8 cellular contexts compared by ENCODE assay signal in genomic region chr7:79453558-79454324, GRCh38. TPM values are rescaled to one million over a fixed set of nuclear protein-coding genes. Genes with fewer than 3 reads are reported as not detected.
A peak's percentile ranks its signal among the peaks of the same experiment; 100 is the strongest.
DNase-seq lines count a peak whose midpoint lies in the region; ATAC-seq and TF ChIP-seq lines count a peak whose summit lies in the region.

Gene MAGI2 (minus strand): TSS chr7:79453667. CDS start chr7:79453320, 347 bp downstream.

- H3K9me2 ChIP-seq in PC-3 (replicated peaks; ENCODE audit: low read length): no peaks in the 10 kb centered on the region

- POLR2A ChIA-PET in PC-3 (lab: Charles Lee; ENCODE audit: unreplicated experiment): no interaction called here

- H3K4me3 ChIP-seq in GM08714 (ENCODE audit: low read length) (peak within 1 kb of the TSS; percentile 8; the same call in 1 of the 2 replicates), PC-3 (ENCODE audit: low read length) (peak within 1 kb of the TSS; percentile 43; the same call in 1 of the 2 replicates), duodenal mucosa (ENCODE audit: low read depth in 1 of 2, low read length in 2 of 2) (peak within 1 kb of the TSS; percentile 63 to 65), smooth muscle cell (peak within 1 kb of the TSS; percentile 75)

- H3K9ac ChIP-seq in PC-3 (ENCODE audit: low read length) (no peak within 1 kb of the TSS), duodenal mucosa (ENCODE audit: low read depth in 1 of 2, low read length in 2 of 2) (peak within 1 kb of the TSS; percentile 49 to 51), smooth muscle cell (ENCODE audit: low read depth) (peak within 1 kb of the TSS; percentile 95)

- no peaks in the 10 kb centered on the region for H3K36me3 ChIP-seq in PC-3 (ENCODE audit: low read depth, low read length)
- no peaks in the 10 kb centered on the region for H3K36me3 ChIP-seq in duodenal mucosa (ENCODE audit: control insufficient read depth in 1 of 2, insufficient read depth in 2 of 2, low read length in 2 of 2)
- H3K36me3 ChIP-seq in smooth muscle cell (ENCODE audit: low read depth): no peaks in the 10 kb centered on the region

- no peak for DNase-seq in PC-3
- DNase-seq in left colon: peak; percentile 65 to 74
- peak; percentile 83 for DNase-seq in smooth muscle cell (lab: John Stamatoyannopoulos, UW; ENCODE audit: unreplicated experiment)
- no peak for DNase-seq in NAMALWA (ENCODE audit: low spot score)

- no peaks in the 10 kb centered on the region for H4K20me1 ChIP-seq in PC-3 (ENCODE audit: low read length)
- no peaks in the 10 kb centered on the region for H4K20me1 ChIP-seq in smooth muscle cell (ENCODE audit: low read depth)

- intact Hi-C loops in PC-3 (cut with micrococcal nuclease): no loop called here
- intact Hi-C loops in left colon (cut with DNase I, micrococcal nuclease): no loop called here

- no TSS peak for BruUV-seq in PC-3 (replicated peaks; lab: Mats Ljungman, UMichigan)

- CTCF ChIA-PET in PC-3 (lab: Charles Lee): no interaction called here

- TF ChIP-seq CTCF in PC-3 (conservative IDR thresholded peaks at IDR 0.05; ENCODE audit: low read depth, low read length): no peak
- no peak for TF ChIP-seq CTCF in smooth muscle cell (IDR thresholded peaks at IDR 0.05; ENCODE audit: borderline replicate concordance, insufficient read depth, poor library complexity, severe bottlenecking)

- H3K27me3 ChIP-seq in PC-3 (ENCODE audit: low read length) (peaks cover 20% of the 10 kb centered on the region; the same call in 1 of the 2 replicates), duodenal mucosa (ENCODE audit: control insufficient read depth in 1 of 2, insufficient read depth in 2 of 2, low read length in 2 of 2) (peaks cover 15 to 21% of the 10 kb centered on the region in 2 donors), smooth muscle cell (ENCODE audit: low read depth) (no peaks in the 10 kb centered on the region)

- H3K9me3 ChIP-seq in PC-3 (ENCODE audit: low read length) (no peaks in the 10 kb centered on the region), duodenal mucosa (ENCODE audit: control insufficient read depth in 1 of 2, low read length in 2 of 2) (no peaks in the 10 kb centered on the region), smooth muscle cell (replicated peaks; ENCODE audit: low read depth) (no peaks in the 10 kb centered on the region)

- H3K4me2 ChIP-seq in PC-3 (ENCODE audit: low read length) (peak within 1 kb of the TSS; percentile 68), smooth muscle cell (peak within 1 kb of the TSS; percentile 97)

- H3K79me2 ChIP-seq in PC-3 (ENCODE audit: low read length) (no peaks in the 10 kb centered on the region), smooth muscle cell (ENCODE audit: low read depth) (peaks cover 43% of the 10 kb centered on the region)

- ATAC-seq in PC-3 (no peak), left colon (peak; percentile 55), HG02623 (IDR thresholded peaks at IDR 0.05; ENCODE audit: unreplicated experiment) (no peak), GM21528 (IDR thresholded peaks at IDR 0.05; ENCODE audit: low FRiP score, unreplicated experiment) (no peak)

- H3K4me1 ChIP-seq in PC-3 (ENCODE audit: insufficient read depth, low read length) (no peaks in the 10 kb centered on the region), duodenal mucosa (ENCODE audit: control insufficient read depth in 1 of 2, insufficient read depth in 2 of 2, low read length in 2 of 2) (no peaks in the 10 kb centered on the region), smooth muscle cell (ENCODE audit: low read depth) (peaks cover 6% of the 10 kb centered on the region)

- WGBS in smooth muscle cell (ENCODE audit: low lambda C conversion rate): under 1% methylated on average over 34 of the region's 67 CpGs

- H3K27ac ChIP-seq in PC-3 (ENCODE audit: low read length) (no peak within 1 kb of the TSS), duodenal mucosa (ENCODE audit: low read depth, low read length) (peak within 1 kb of the TSS; percentile 81), smooth muscle cell (ENCODE audit: low read depth) (peak within 1 kb of the TSS; percentile 98)

- H3F3A ChIP-seq in PC-3 (ENCODE audit: low read length, unreplicated experiment) (no peaks in the 10 kb centered on the region), smooth muscle cell (ENCODE audit: low read depth) (no peaks in the 10 kb centered on the region)

- H2AFZ ChIP-seq in PC-3 (ENCODE audit: low read length) (peak within 1 kb of the TSS; percentile 55; the same call in 1 of the 2 replicates), smooth muscle cell (ENCODE audit: low read depth) (peak within 1 kb of the TSS; percentile 90)

RNA-seq across cellular contexts. Expression of gene MAGI2, which starts in this region (rescaled TPM):
- total RNA-seq in PC-3 (2014; rRNA removed) (0.06 TPM in 1 of 2 replicates, not detected in the other), left colon (1 to 10 TPM; 1.4 to 3.5 TPM), smooth muscle cell (9.1 and 10.7 TPM in 2 replicates)
- 3.4 and 5.7 TPM in 2 replicates for polyA plus RNA-seq in smooth muscle cell

Comparison
In these comparisons a context has a peak if more than half of its experiments do, and no peak if none do; other contexts are left out.
1. H3K4me3 ChIP-seq: peak in every context shown above with its lines; median percentile 75 in smooth muscle cell; 64 in duodenal mucosa; 43 in PC-3; 8 in GM08714.
2. DNase-seq: peak in left colon (2 of 2) and smooth muscle cell (single experiment); none in PC-3 (single experiment) and NAMALWA (single experiment).